25 cellular contexts compared by ENCODE assay signal in the genomic region with DNA sequence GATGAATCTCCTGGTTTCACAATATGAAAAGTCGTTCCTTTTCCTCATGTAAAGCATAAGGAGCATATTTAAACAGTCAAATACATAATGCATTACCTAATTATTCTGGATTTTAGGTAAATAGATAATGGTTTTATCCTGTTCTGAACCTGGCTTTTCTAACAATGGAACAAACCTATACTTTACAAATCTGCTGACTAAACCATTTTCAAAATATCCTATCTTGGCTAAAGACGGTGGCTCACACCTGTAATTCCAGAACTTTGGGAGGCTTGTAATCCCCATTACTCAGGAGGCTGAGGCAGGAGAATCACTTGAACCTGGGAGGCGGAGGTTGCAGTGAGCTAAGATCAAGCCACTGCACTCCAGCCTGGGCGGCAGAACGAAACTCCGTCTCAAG.
"Had no signal": no experiment of that assay in that cellular context is flagged by ENCODE, and none has a peak within 500 bp of the region (broad histone marks: within the 10 kb centered on the region; RNA-seq: fewer than 3 reads in every experiment).

No MANE protein-coding gene starts in this region.

- H3K27me3 Mint-ChIP-seq: activated CD4-positive, alpha-beta memory T cell treated with anti-CD3 and anti-CD28 coated beads, Interleukin-2, amount 10 ng/mL, durations not matched to agents 7 days and 5 days; activated CD4-positive, alpha-beta T cell treated with anti-CD3 and anti-CD28 coated beads, Interleukin-2, amount 10 ng/mL, durations not matched to agents 7 days and 5 days; activated CD8-positive, alpha-beta memory T cell treated with anti-CD3 and anti-CD28 coated beads, Interleukin-2, amount 10 ng/mL, durations not matched to agents 7 days and 5 days; naive B cell; T-helper 17 cell had no signal

- H3K4me3 Mint-ChIP-seq: activated CD4-positive, alpha-beta memory T cell treated with anti-CD3 and anti-CD28 coated beads, Interleukin-2, amount 10 ng/mL, durations not matched to agents 7 days and 5 days; mesothelial cell of epicardium; T-helper 17 cell had no signal

- DNase-seq: activated CD4-positive, alpha-beta memory T cell treated with anti-CD3 and anti-CD28 coated beads, Interleukin-2, amount 10 ng/mL, durations not matched to agents 7 days and 5 days; activated CD4-positive, alpha-beta T cell treated with anti-CD3 and anti-CD28 coated beads, Interleukin-2, amount 10 ng/mL, durations not matched to agents 7 days and 5 days; activated CD8-positive, alpha-beta memory T cell treated with anti-CD3 and anti-CD28 coated beads, Interleukin-2, amount 10 ng/mL, durations not matched to agents 7 days and 5 days; activated gamma-delta T cell; activated naive CD4-positive, alpha-beta T cell treated with anti-CD3 and anti-CD28 coated beads, Interleukin-2, amount 50 U/mL, for 16 hours; anterior cingulate cortex; dermis blood vessel endothelial cell; effector CD4-positive, alpha-beta T cell; esophagus squamous epithelium; foreskin melanocyte; heart right ventricle; naive B cell; stimulated activated CD4-positive, alpha-beta T cell treated with anti-CD3 and anti-CD28 coated beads, Interleukin-12 subunit alpha, Interleukin-12 subunit beta, amount 100 ng/mL, for 4 hours; stimulated activated CD4-positive, alpha-beta T cell treated with anti-CD3 and anti-CD28 coated beads, Interleukin-4, amount 100 ng/mL, for 1 hour; stimulated activated naive CD8-positive, alpha-beta T cell treated with anti-CD3 and anti-CD28 coated beads, Interleukin-15, Interleukin-2, amounts not matched to agents 100 U/mL and 50 U/mL, for 24 hours; substantia nigra; T-helper 17 cell; T1000; uterus; WERI-Rb-1 had no signal

- H3K9me3 Mint-ChIP-seq: activated CD4-positive, alpha-beta memory T cell treated with anti-CD3 and anti-CD28 coated beads, Interleukin-2, amount 10 ng/mL, durations not matched to agents 7 days and 5 days; activated CD4-positive, alpha-beta T cell treated with anti-CD3 and anti-CD28 coated beads, Interleukin-2, amount 10 ng/mL, durations not matched to agents 7 days and 5 days; mesothelial cell of epicardium; type B pancreatic cell had no signal

- H3K27ac Mint-ChIP-seq: activated CD4-positive, alpha-beta memory T cell treated with anti-CD3 and anti-CD28 coated beads, Interleukin-2, amount 10 ng/mL, durations not matched to agents 7 days and 5 days; activated CD4-positive, alpha-beta T cell treated with anti-CD3 and anti-CD28 coated beads, Interleukin-2, amount 10 ng/mL, durations not matched to agents 7 days and 5 days; activated CD8-positive, alpha-beta memory T cell treated with anti-CD3 and anti-CD28 coated beads, Interleukin-2, amount 10 ng/mL, durations not matched to agents 7 days and 5 days; mesothelial cell of epicardium; progenitor cell of endocrine pancreas; type B pancreatic cell had no signal

- ATAC-seq: activated CD4-positive, CD25-positive, alpha-beta regulatory T cell treated with anti-CD3 and anti-CD28 coated beads, Interleukin-2, amount 50 U/mL, for 24 hours; activated CD8-positive, alpha-beta memory T cell treated with anti-CD3 and anti-CD28 coated beads, Interleukin-2, amount 10 ng/mL, durations not matched to agents 7 days and 5 days; heart right ventricle; sciatic nerve; stimulated activated naive CD8-positive, alpha-beta T cell treated with anti-CD3 and anti-CD28 coated beads, Interleukin-15, Interleukin-2, amounts not matched to agents 100 U/mL and 50 U/mL, for 24 hours; T-helper 17 cell had no signal
